In genomic region chr7:50678586-50678985, GRCh38 we compare ENCODE assay signal across 18 cellular contexts.
"Had no signal": no experiment of that assay in that cellular context is flagged by ENCODE, and none has a peak within 500 bp of the region (broad histone marks: within the 10 kb centered on the region; RNA-seq: fewer than 3 reads in every experiment).

No MANE protein-coding gene starts in this region.

- H3K4me3 ChIP-seq: gastroesophageal sphincter, heart left ventricle, hepatocyte, left ventricle myocardium inferior, lung, pancreas, thyroid gland, vagina had no signal

- H3K27me3 ChIP-seq: gastroesophageal sphincter, heart left ventricle, hepatocyte, neutrophil, pancreas, thyroid gland, vagina had no signal

- H3K27ac ChIP-seq: epithelial cell of prostate, gastroesophageal sphincter, hepatocyte, left ventricle myocardium inferior, neutrophil, thyroid gland, vagina had no signal

- DNase-seq: cortex of kidney; effector CD4-positive, alpha-beta T cell; heart left ventricle; left cardiac atrium; left ventricle myocardium inferior; pancreas; right cardiac atrium; stimulated activated CD4-positive, alpha-beta T cell treated with anti-CD3 and anti-CD28 coated beads, Interleukin-15, amount 100 ng/mL, for 24 hours; stimulated activated CD4-positive, alpha-beta T cell treated with anti-CD3 and anti-CD28 coated beads, Interleukin-2, amount 100 ng/mL, for 48 hours; stimulated activated naive B cell treated with anti-CD40 and anti-IgM and Interleukin-4, amounts not matched to agents 10 μg/mL and 1 μg/mL and 100 μg/mL, for 72 hours; thyroid gland had no signal

- H3K9me3 ChIP-seq: gastroesophageal sphincter, heart left ventricle, left ventricle myocardium inferior, neutrophil, pancreas, thyroid gland, vagina had no signal

- ATAC-seq: gastroesophageal sphincter; natural killer cell treated with Interleukin-12 subunit alpha and Interleukin-12 subunit beta and Interleukin-15 and Interleukin-18, amount 100 ng/mL, for 72 hours had no signal
